Comparison of ENCODE assay signal across 11 cellular contexts in the genomic region with DNA sequence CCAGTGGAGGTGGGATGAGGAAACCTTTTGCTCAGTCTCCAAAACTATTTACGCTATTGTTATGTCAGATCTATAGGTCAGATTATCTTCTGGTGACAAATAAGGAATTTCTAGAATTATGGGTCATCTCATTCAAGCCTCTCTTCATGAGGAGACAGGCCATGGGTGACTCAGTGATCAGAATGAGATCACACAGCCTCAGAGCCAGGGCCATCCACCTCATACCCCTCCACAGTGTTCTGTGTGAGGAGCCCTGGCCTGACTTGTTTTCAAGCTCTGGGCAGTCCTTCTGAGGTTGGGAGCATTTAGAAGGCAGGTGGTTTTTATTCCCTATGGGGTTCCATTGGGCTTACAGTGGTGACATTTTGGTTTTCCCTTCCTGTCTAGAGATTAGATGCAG. TPM values are rescaled to one million over a fixed set of nuclear protein-coding genes. Genes with fewer than 3 reads are reported as not detected.
DNase-seq lines count a peak whose midpoint lies in the region; ATAC-seq and TF ChIP-seq lines count a peak whose summit lies in the region.
"Had no signal": no experiment of that assay in that cellular context is flagged by ENCODE, and none has a peak within 500 bp of the region (broad histone marks: within the 10 kb centered on the region; RNA-seq: fewer than 3 reads in every experiment).

No MANE protein-coding gene starts in this region.

- TF ChIP-seq CTCF in thoracic aorta (IDR thresholded peaks at IDR 0.05): no peak
- TF ChIP-seq CTCF in nephron progenitor cell (IDR thresholded peaks at IDR 0.05): no peak

- no peaks in the 10 kb centered on the region for H3K27me3 Mint-ChIP-seq in activated naive CD4-positive, alpha-beta T cell treated with anti-CD3 and anti-CD28 coated beads, Interleukin-2, amount 50 U/mL, for 24 hours
- H3K27me3 Mint-ChIP-seq in activated naive CD8-positive, alpha-beta T cell treated with anti-CD3 and anti-CD28 coated beads, Interleukin-2, amount 50 U/mL, for 24 hours: no peaks in the 10 kb centered on the region
- peaks cover 7% of the 10 kb centered on the region for H3K27me3 Mint-ChIP-seq in nephron progenitor cell (ENCODE audit: low read depth, poor library complexity)

- H3K36me3 ChIP-seq in thoracic aorta: no peaks in the 10 kb centered on the region

- H3K27ac ChIP-seq in thoracic aorta: peak overlapping the region; percentile 83 to 92

- DNase-seq in activated naive CD4-positive, alpha-beta T cell (lab: John Stamatoyannopoulos, UW): no peak
- DNase-seq in activated naive CD8-positive, alpha-beta T cell treated with anti-CD3 and anti-CD28 coated beads, Interleukin-2, amount 50 U/mL, for 24 hours: no peak
- peak; percentile 83 for DNase-seq in kidney tubule cell (ENCODE audit: low spot score)
- no peak for DNase-seq in thoracic aorta (ENCODE audit: low spot score)
- no peak for DNase-seq in NCI-H146 treated with DMSO at 0.1 percent for 48 hours (lab: John Stamatoyannopoulos, UW; ENCODE audit: unreplicated experiment)
- no peak for DNase-seq in effector CD8-positive, alpha-beta T cell (lab: John Stamatoyannopoulos, UW)
- no peak for DNase-seq in nephron progenitor cell
- DNase-seq: endodermal cell, NCI-H524 treated with DMSO at 0.1 percent for 48 hours had no signal

- H3K9me3 Mint-ChIP-seq in activated naive CD4-positive, alpha-beta T cell treated with anti-CD3 and anti-CD28 coated beads, Interleukin-2, amount 50 U/mL, for 24 hours: peaks cover 7% of the 10 kb centered on the region
- no peaks in the 10 kb centered on the region for H3K9me3 Mint-ChIP-seq in activated naive CD8-positive, alpha-beta T cell treated with anti-CD3 and anti-CD28 coated beads, Interleukin-2, amount 50 U/mL, for 24 hours
- peaks cover 6% of the 10 kb centered on the region for H3K9me3 Mint-ChIP-seq in nephron progenitor cell
- H3K9me3 Mint-ChIP-seq: endodermal cell had no signal

- peaks cover 83% of the 10 kb centered on the region for H3K4me1 Mint-ChIP-seq in activated naive CD4-positive, alpha-beta T cell treated with anti-CD3 and anti-CD28 coated beads, Interleukin-2, amount 50 U/mL, for 24 hours
- peaks cover 78% of the 10 kb centered on the region for H3K4me1 Mint-ChIP-seq in activated naive CD8-positive, alpha-beta T cell treated with anti-CD3 and anti-CD28 coated beads, Interleukin-2, amount 50 U/mL, for 24 hours
- peaks cover 69% of the 10 kb centered on the region for H3K4me1 Mint-ChIP-seq in nephron progenitor cell

- H3K4me3 Mint-ChIP-seq in activated naive CD4-positive, alpha-beta T cell treated with anti-CD3 and anti-CD28 coated beads, Interleukin-2, amount 50 U/mL, for 24 hours: no peak overlapping the region
- H3K4me3 Mint-ChIP-seq in activated naive CD8-positive, alpha-beta T cell treated with anti-CD3 and anti-CD28 coated beads, Interleukin-2, amount 50 U/mL, for 24 hours: no peak overlapping the region
- no peak overlapping the region for H3K4me3 Mint-ChIP-seq in nephron progenitor cell
- H3K4me3 Mint-ChIP-seq: endodermal cell had no signal

- H3K4me1 ChIP-seq in thoracic aorta (ENCODE audit: control insufficient read depth in 1 of 2, low read depth in 2 of 2): peaks cover 85 to 99% of the 10 kb centered on the region in 2 donors

- H3K27me3 ChIP-seq in thoracic aorta (replicated peaks; ENCODE audit: insufficient read depth): no peaks in the 10 kb centered on the region

- ATAC-seq in activated naive CD8-positive, alpha-beta T cell treated with anti-CD3 and anti-CD28 coated beads, Interleukin-2, amount 50 U/mL, for 24 hours: no peak
- no peak for ATAC-seq in thoracic aorta (ENCODE audit: insufficient number of reproducible peaks, low FRiP score, low read depth)

- no peaks in the 10 kb centered on the region for H3K9me3 ChIP-seq in thoracic aorta

- H3K27ac Mint-ChIP-seq in activated naive CD4-positive, alpha-beta T cell treated with anti-CD3 and anti-CD28 coated beads, Interleukin-2, amount 50 U/mL, for 24 hours: peak overlapping the region; percentile 60
- H3K27ac Mint-ChIP-seq in activated naive CD8-positive, alpha-beta T cell treated with anti-CD3 and anti-CD28 coated beads, Interleukin-2, amount 50 U/mL, for 24 hours: peak overlapping the region; percentile 65
- no peak overlapping the region for H3K27ac Mint-ChIP-seq in nephron progenitor cell
- H3K27ac Mint-ChIP-seq: endodermal cell had no signal

- H3K4me3 ChIP-seq in thoracic aorta: peak overlapping the region; percentile 20
- H3K4me3 ChIP-seq: lung had no signal

- H3K36me3 Mint-ChIP-seq in activated naive CD4-positive, alpha-beta T cell treated with anti-CD3 and anti-CD28 coated beads, Interleukin-2, amount 50 U/mL, for 24 hours: peaks cover 26% of the 10 kb centered on the region
- peaks cover 9% of the 10 kb centered on the region for H3K36me3 Mint-ChIP-seq in activated naive CD8-positive, alpha-beta T cell treated with anti-CD3 and anti-CD28 coated beads, Interleukin-2, amount 50 U/mL, for 24 hours (ENCODE audit: low read depth)
- H3K36me3 Mint-ChIP-seq in nephron progenitor cell (ENCODE audit: low read depth): peaks cover 59% of the 10 kb centered on the region

RNA-seq across cellular contexts. Expression of a gene that starts 26.5 kb away (rescaled TPM):
- 10 to 100 TPM; 64.2 to 79.9 TPM for total RNA-seq in thoracic aorta
